ENCODE assay signal across 11 cellular contexts in genomic region chr11:84316866-84317560, GRCh38.
DNase-seq lines count a peak whose midpoint lies in the region; ATAC-seq, FAIRE-seq and TF ChIP-seq lines count a peak whose summit lies in the region.
"Had no signal": no experiment of that assay in that cellular context is flagged by ENCODE, and none has a peak within 500 bp of the region (broad histone marks: within the 10 kb centered on the region; RNA-seq: fewer than 3 reads in every experiment).

No MANE protein-coding gene starts in this region.

- H3K36me3 Mint-ChIP-seq in GM23338 (ENCODE audit: low read depth) (no peaks in the 10 kb centered on the region), osteocyte (ENCODE audit: unreplicated experiment) (no peaks in the 10 kb centered on the region)
- H3K36me3 Mint-ChIP-seq: activated naive CD8-positive, alpha-beta T cell had no signal

- H3K4me1 ChIP-seq in GM23338 (ENCODE audit: insufficient read depth) = no peaks in the 10 kb centered on the region
- H3K4me1 ChIP-seq in sigmoid colon = no peaks in the 10 kb centered on the region

- 61 to 63% methylated on average over 15 of the region's 15 CpGs for WGBS in sigmoid colon, 2 donors

- H4K20me1 ChIP-seq in GM23338 (replicated peaks; ENCODE audit: insufficient read depth) = no peaks in the 10 kb centered on the region

- no peak overlapping the region for H3K27ac Mint-ChIP-seq in GM23338
- H3K27ac Mint-ChIP-seq in osteocyte (ENCODE audit: unreplicated experiment) = no peak overlapping the region
- H3K27ac Mint-ChIP-seq: activated naive CD8-positive, alpha-beta T cell had no signal

- peaks cover 7% of the 10 kb centered on the region for H3K4me1 Mint-ChIP-seq in GM23338
- no peaks in the 10 kb centered on the region for H3K4me1 Mint-ChIP-seq in osteocyte (ENCODE audit: unreplicated experiment)

- no peaks in the 10 kb centered on the region for H3K9me3 ChIP-seq in sigmoid colon

- H3K27ac ChIP-seq in GM23338 (ENCODE audit: low read depth) = no peak overlapping the region
- no peak overlapping the region for H3K27ac ChIP-seq in sigmoid colon
- H3K27ac ChIP-seq: VCaP had no signal

- H3K36me3 ChIP-seq in GM23338 (ENCODE audit: insufficient read depth) = no peaks in the 10 kb centered on the region
- H3K36me3 ChIP-seq in sigmoid colon = no peaks in the 10 kb centered on the region

- no peak for TF ChIP-seq EP300 in sigmoid colon (IDR thresholded peaks at IDR 0.05)

- no peak overlapping the region for H3K4me2 ChIP-seq in GM23338

- no peak for TF ChIP-seq POLR2A in sigmoid colon (IDR thresholded peaks at IDR 0.05)

- 0 out of 2 replicates have a peak overlapping the region, but pooled peaks have one; percentile 15 for H2AFZ ChIP-seq in GM23338

- peak; percentile 88 for FAIRE-seq in islet of Langerhans (lab: Jason Lieb, UNC)

- TF ChIP-seq CTCF in GM23338 (conservative IDR thresholded peaks at IDR 0.05; ENCODE audit: low read depth in 2 of 2) (no peak), astrocyte of the spinal cord (IDR thresholded peaks at IDR 0.05; ENCODE audit: low read depth, low read length) (no peak), sigmoid colon (IDR thresholded peaks at IDR 0.05) (no peak), osteocyte (IDR thresholded peaks at IDR 0.05) (no peak)

- intact Hi-C loops in sigmoid colon (cut with DNase I) = no loop called here

- peaks cover 5% of the 10 kb centered on the region for H3K27me3 Mint-ChIP-seq in GM23338 (ENCODE audit: insufficient read depth, low read depth, poor library complexity)
- no peaks in the 10 kb centered on the region for H3K27me3 Mint-ChIP-seq in osteocyte (ENCODE audit: unreplicated experiment)
- H3K27me3 Mint-ChIP-seq: activated naive CD8-positive, alpha-beta T cell had no signal

- H3K79me2 ChIP-seq in GM23338 (replicated peaks; ENCODE audit: insufficient read depth) = no peaks in the 10 kb centered on the region

- H3K9me3 Mint-ChIP-seq in GM23338 = no peaks in the 10 kb centered on the region
- H3K9me3 Mint-ChIP-seq in osteocyte (ENCODE audit: unreplicated experiment) = no peaks in the 10 kb centered on the region

- peak; percentile 74 for ATAC-seq in GM23338
- no peak for ATAC-seq in GM19395 (IDR thresholded peaks at IDR 0.05; ENCODE audit: unreplicated experiment)
- ATAC-seq in GM21619 (IDR thresholded peaks at IDR 0.05; ENCODE audit: unreplicated experiment) = no peak

- H3K4me3 ChIP-seq in GM23338 (no peak overlapping the region), astrocyte of the spinal cord (ENCODE audit: low read depth, low read length) (peak overlapping the region; percentile 22), sigmoid colon (peak overlapping the region in 3 of 4 donors; percentile 14 to 30 (median 19))

- H3K9me2 ChIP-seq in GM23338 (ENCODE audit: insufficient read depth) = no peaks in the 10 kb centered on the region

- DNase-seq in GM23338 (ENCODE audit: low spot score) (peak; percentile 15), astrocyte of the spinal cord (ENCODE audit: low read depth, low spot score) (peak; percentile 57), sigmoid colon (no peak), osteocyte (ENCODE audit: extremely low spot score, unreplicated experiment) (no peak)
- no peak for DNase-seq in activated CD4-positive, alpha-beta T cell treated with anti-CD3 and anti-CD28 coated beads for 48 hours
- DNase-seq: stimulated activated CD4-positive, alpha-beta T cell treated with anti-CD3 and anti-CD28 coated beads, Interleukin-4, amount 100 ng/mL, for 24 hours had no signal

- in situ Hi-C loops in astrocyte of the spinal cord (cut with HindIII; ENCODE audit: low sequenced_read_pairs) = no loop called here

- H3K4me3 Mint-ChIP-seq in GM23338 (no peak overlapping the region), osteocyte (ENCODE audit: unreplicated experiment) (no peak overlapping the region)
- H3K4me3 Mint-ChIP-seq: activated naive CD8-positive, alpha-beta T cell had no signal

- no peaks in the 10 kb centered on the region for H3K27me3 ChIP-seq in GM23338 (ENCODE audit: insufficient read depth)
- no peaks in the 10 kb centered on the region for H3K27me3 ChIP-seq in sigmoid colon

- no peaks in the 10 kb centered on the region for H3F3A ChIP-seq in GM23338 (replicated peaks; ENCODE audit: low read depth)

TF ChIP-seq in GM23338, 12 proteins besides CTCF, POLR2A, EP300 and RAD21:
- TF ChIP-seq ZNF114 (CRISPR knock-in tag; IDR thresholded peaks at IDR 0.05) (no peak), NANOG (IDR thresholded peaks at IDR 0.05; ENCODE audit: borderline replicate concordance) (no peak), POLR2AphosphoS5 (IDR thresholded peaks at IDR 0.05; ENCODE audit: low read depth) (no peak), EZH2phosphoT487 (IDR thresholded peaks at IDR 0.05; ENCODE audit: unreplicated experiment) (no peak), EZH2 (IDR thresholded peaks at IDR 0.05; ENCODE audit: low read depth, unreplicated experiment) (no peak), JUNB (IDR thresholded peaks at IDR 0.05; ENCODE audit: unreplicated experiment) (no peak)
- TF ChIP-seq, protein P1, sequence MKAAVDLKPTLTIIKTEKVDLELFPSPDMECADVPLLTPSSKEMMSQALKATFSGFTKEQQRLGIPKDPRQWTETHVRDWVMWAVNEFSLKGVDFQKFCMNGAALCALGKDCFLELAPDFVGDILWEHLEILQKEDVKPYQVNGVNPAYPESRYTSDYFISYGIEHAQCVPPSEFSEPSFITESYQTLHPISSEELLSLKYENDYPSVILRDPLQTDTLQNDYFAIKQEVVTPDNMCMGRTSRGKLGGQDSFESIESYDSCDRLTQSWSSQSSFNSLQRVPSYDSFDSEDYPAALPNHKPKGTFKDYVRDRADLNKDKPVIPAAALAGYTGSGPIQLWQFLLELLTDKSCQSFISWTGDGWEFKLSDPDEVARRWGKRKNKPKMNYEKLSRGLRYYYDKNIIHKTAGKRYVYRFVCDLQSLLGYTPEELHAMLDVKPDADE (IDR thresholded peaks at IDR 0.05) = no peak
- TF ChIP-seq, protein P2, sequence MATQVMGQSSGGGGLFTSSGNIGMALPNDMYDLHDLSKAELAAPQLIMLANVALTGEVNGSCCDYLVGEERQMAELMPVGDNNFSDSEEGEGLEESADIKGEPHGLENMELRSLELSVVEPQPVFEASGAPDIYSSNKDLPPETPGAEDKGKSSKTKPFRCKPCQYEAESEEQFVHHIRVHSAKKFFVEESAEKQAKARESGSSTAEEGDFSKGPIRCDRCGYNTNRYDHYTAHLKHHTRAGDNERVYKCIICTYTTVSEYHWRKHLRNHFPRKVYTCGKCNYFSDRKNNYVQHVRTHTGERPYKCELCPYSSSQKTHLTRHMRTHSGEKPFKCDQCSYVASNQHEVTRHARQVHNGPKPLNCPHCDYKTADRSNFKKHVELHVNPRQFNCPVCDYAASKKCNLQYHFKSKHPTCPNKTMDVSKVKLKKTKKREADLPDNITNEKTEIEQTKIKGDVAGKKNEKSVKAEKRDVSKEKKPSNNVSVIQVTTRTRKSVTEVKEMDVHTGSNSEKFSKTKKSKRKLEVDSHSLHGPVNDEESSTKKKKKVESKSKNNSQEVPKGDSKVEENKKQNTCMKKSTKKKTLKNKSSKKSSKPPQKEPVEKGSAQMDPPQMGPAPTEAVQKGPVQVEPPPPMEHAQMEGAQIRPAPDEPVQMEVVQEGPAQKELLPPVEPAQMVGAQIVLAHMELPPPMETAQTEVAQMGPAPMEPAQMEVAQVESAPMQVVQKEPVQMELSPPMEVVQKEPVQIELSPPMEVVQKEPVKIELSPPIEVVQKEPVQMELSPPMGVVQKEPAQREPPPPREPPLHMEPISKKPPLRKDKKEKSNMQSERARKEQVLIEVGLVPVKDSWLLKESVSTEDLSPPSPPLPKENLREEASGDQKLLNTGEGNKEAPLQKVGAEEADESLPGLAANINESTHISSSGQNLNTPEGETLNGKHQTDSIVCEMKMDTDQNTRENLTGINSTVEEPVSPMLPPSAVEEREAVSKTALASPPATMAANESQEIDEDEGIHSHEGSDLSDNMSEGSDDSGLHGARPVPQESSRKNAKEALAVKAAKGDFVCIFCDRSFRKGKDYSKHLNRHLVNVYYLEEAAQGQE (IDR thresholded peaks at IDR 0.05; ENCODE audit: unreplicated experiment) = no peak
TF ChIP-seq in GM23338: peak in this region for 0.

Comparison
In these comparisons a context has a peak if more than half of its experiments do, and no peak if none do; other contexts are left out.
1. DNase-seq: peak in GM23338 (single experiment) and astrocyte of the spinal cord (single experiment); none in sigmoid colon (single experiment), activated CD4-positive, alpha-beta T cell treated with anti-CD3 and anti-CD28 coated beads for 48 hours (single experiment) and osteocyte (single experiment).